ENCODE assay signal across 9 cellular contexts in genomic region chr7:57308631-57309408, GRCh38.
DNase-seq lines count a peak whose midpoint lies in the region; ATAC-seq and TF ChIP-seq lines count a peak whose summit lies in the region.
"Had no signal": no experiment of that assay in that cellular context is flagged by ENCODE, and none has a peak within 500 bp of the region (broad histone marks: within the 10 kb centered on the region; RNA-seq: fewer than 3 reads in every experiment).

No MANE protein-coding gene starts in this region.

- TF ChIP-seq CTCF in AG09309 (IDR thresholded peaks at IDR 0.05; ENCODE audit: control insufficient read depth, insufficient read depth, low read depth, low read length, missing control alignments) (peak; percentile 10), dorsolateral prefrontal cortex (IDR thresholded peaks at IDR 0.05 in 54 of 56, conservative IDR thresholded peaks at IDR 0.05 in 2 of 56; ENCODE audit: low read depth in 1 of 56, partially characterized antibody in 56 of 56) (peak in 46 of 56 donors; percentile 14 to 53 (median 34))

- DNase-seq in AG09309 (ENCODE audit: low read depth) = no peak
- DNase-seq in COLO829 (ENCODE audit: low spot score) = peak; percentile 4
- DNase-seq in NAMALWA (ENCODE audit: low spot score) = peak; percentile 43
- no peak for DNase-seq in dorsolateral prefrontal cortex
- DNase-seq in HCEC 1CT = no peak
- no peak for DNase-seq in effector memory CD8-positive, alpha-beta T cell
- no peak for DNase-seq in H4 (ENCODE audit: low spot score)
- DNase-seq: NCI-H1930 had no signal

- H3K27ac ChIP-seq in dorsolateral prefrontal cortex = no peak overlapping the region

- no peak for ATAC-seq in HG03045 (IDR thresholded peaks at IDR 0.05; ENCODE audit: unreplicated experiment)
- ATAC-seq in effector memory CD8-positive, alpha-beta T cell (replicated peaks) = no peak

- H3K4me3 Mint-ChIP-seq in effector memory CD8-positive, alpha-beta T cell = no peak overlapping the region

- H3K9me3 Mint-ChIP-seq in effector memory CD8-positive, alpha-beta T cell = peaks cover 6 to 15% of the 10 kb centered on the region in 2 donors

- peaks cover 3% of the 10 kb centered on the region for H3K36me3 Mint-ChIP-seq in effector memory CD8-positive, alpha-beta T cell (ENCODE audit: insufficient read depth)

- no peak overlapping the region for H3K27ac Mint-ChIP-seq in effector memory CD8-positive, alpha-beta T cell

- H3K4me1 Mint-ChIP-seq in effector memory CD8-positive, alpha-beta T cell (ENCODE audit: low read depth in 2 of 2) = no peaks in the 10 kb centered on the region

- H3K4me3 ChIP-seq in AG09309 (ENCODE audit: control insufficient read depth, low read depth, low read length) = no peak overlapping the region
- H3K4me3 ChIP-seq in dorsolateral prefrontal cortex = no peak overlapping the region

- intact Hi-C loops in dorsolateral prefrontal cortex (cut with DNase I) = no loop called here

- H3K27me3 Mint-ChIP-seq in effector memory CD8-positive, alpha-beta T cell = no peaks in the 10 kb centered on the region

- peaks cover 0 to 4% (median 0%) of the 10 kb centered on the region in 45 donors for H3K27me3 ChIP-seq in dorsolateral prefrontal cortex

Comparison
In these comparisons a context has a peak if more than half of its experiments do, and no peak if none do; other contexts are left out.
1. DNase-seq: peak in COLO829 (single experiment) and NAMALWA (single experiment); none in AG09309 (single experiment), dorsolateral prefrontal cortex (0 of 10), HCEC 1CT (single experiment), effector memory CD8-positive, alpha-beta T cell (0 of 3) and H4 (single experiment).